Comparison of ENCODE assay signal across 9 cellular contexts in the genomic region with DNA sequence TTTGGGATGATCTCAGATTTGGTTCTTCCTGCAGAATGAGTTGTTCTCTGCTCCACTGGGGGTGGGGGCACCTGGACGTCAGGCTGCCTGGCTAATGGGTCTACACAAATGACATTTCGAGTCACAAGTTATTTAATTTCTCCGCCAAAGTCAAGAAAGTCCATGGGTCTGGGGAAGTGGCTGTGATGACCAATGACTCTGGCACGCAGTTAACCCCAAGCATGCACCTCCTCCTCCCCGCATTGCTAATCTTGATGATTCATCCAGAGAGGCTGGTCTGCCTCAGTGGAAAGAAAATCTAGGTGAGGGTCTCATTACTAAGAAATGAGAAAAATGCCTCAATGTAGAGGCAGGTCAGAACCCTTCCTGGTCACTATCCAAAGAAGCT.
A peak's percentile ranks its signal among the peaks of the same experiment; 100 is the strongest.
DNase-seq lines count a peak whose midpoint lies in the region; ATAC-seq and TF ChIP-seq lines count a peak whose summit lies in the region.
"Had no signal": no experiment of that assay in that cellular context is flagged by ENCODE, and none has a peak within 500 bp of the region (broad histone marks: within the 10 kb centered on the region; RNA-seq: fewer than 3 reads in every experiment).

No MANE protein-coding gene starts in this region.

- H3K27ac ChIP-seq in neural progenitor cell = no peak overlapping the region

- H3K27me3 ChIP-seq in MG63 (no peaks in the 10 kb centered on the region), neural progenitor cell (no peaks in the 10 kb centered on the region)
- H3K27me3 ChIP-seq: right lobe of liver had no signal

- H3K36me3 Mint-ChIP-seq in neural progenitor cell = peaks cover 3% of the 10 kb centered on the region

- H3K27me3 Mint-ChIP-seq in neural progenitor cell (ENCODE audit: insufficient read depth, low read depth) = peaks cover 5% of the 10 kb centered on the region

- no peak overlapping the region for H3K9ac ChIP-seq in neural progenitor cell

- H3K4me1 ChIP-seq in neural progenitor cell = peaks cover 9% of the 10 kb centered on the region
- H3K4me1 ChIP-seq: right lobe of liver had no signal

- H3K79me2 ChIP-seq in neural progenitor cell (ENCODE audit: low read depth) = peaks cover 6% of the 10 kb centered on the region

- no peak overlapping the region for H3K4me3 ChIP-seq in MG63
- no peak overlapping the region for H3K4me3 ChIP-seq in cardiac fibroblast (replicated peaks in 1 of 2; ENCODE audit: low read depth in 2 of 2, low read length in 2 of 2)
- H3K4me3 ChIP-seq in neural progenitor cell = no peak overlapping the region
- H3K4me3 ChIP-seq: right lobe of liver had no signal

- H3K9me3 ChIP-seq in MG63 (no peaks in the 10 kb centered on the region), neural progenitor cell (ENCODE audit: low read depth) (no peaks in the 10 kb centered on the region)
- H3K9me3 ChIP-seq: right lobe of liver had no signal

- DNase-seq in EH (ENCODE audit: low read depth) (peak; percentile 99), MG63 (peak; percentile 58), cardiac fibroblast (ENCODE audit: low read depth in 2 of 2) (peak; percentile 88 to 98), neural progenitor cell (ENCODE audit: low spot score) (no peak), NCI-H774 (lab: John Stamatoyannopoulos, UW) (no peak), NCI-H446 treated with DMSO at 0.1 percent for 48 hours (lab: John Stamatoyannopoulos, UW) (no peak)
- DNase-seq: right lobe of liver had no signal

- H4K20me1 ChIP-seq in neural progenitor cell (ENCODE audit: low read depth) = peaks cover 18% of the 10 kb centered on the region

- TF ChIP-seq CTCF in cardiac fibroblast (IDR thresholded peaks at IDR 0.05; ENCODE audit: low read depth, low read length) (no peak), neural progenitor cell (IDR thresholded peaks at IDR 0.05) (no peak)

- H3K36me3 ChIP-seq in MG63 (no peaks in the 10 kb centered on the region), neural progenitor cell (no peaks in the 10 kb centered on the region)
- H3K36me3 ChIP-seq: right lobe of liver had no signal

- no peak overlapping the region for H3K4me2 ChIP-seq in neural progenitor cell

- no peaks in the 10 kb centered on the region for H3K9me3 Mint-ChIP-seq in neural progenitor cell

- peak overlapping the region; percentile 26 for H3K27ac Mint-ChIP-seq in neural progenitor cell

- H3K4me3 Mint-ChIP-seq in neural progenitor cell = no peak overlapping the region

- peaks cover 18% of the 10 kb centered on the region for H3K4me1 Mint-ChIP-seq in neural progenitor cell

- ATAC-seq in HG03039 (IDR thresholded peaks at IDR 0.05; ENCODE audit: unreplicated experiment) (no peak), HG02588 (IDR thresholded peaks at IDR 0.05; ENCODE audit: unreplicated experiment) (no peak)

- H3F3A ChIP-seq in neural progenitor cell (ENCODE audit: low read depth) = peaks cover 5% of the 10 kb centered on the region

- no peak overlapping the region for H2AFZ ChIP-seq in neural progenitor cell (replicated peaks)

Comparison
In these comparisons a context has a peak if more than half of its experiments do, and no peak if none do; other contexts are left out.
1. DNase-seq: peak in EH (single experiment), MG63 (single experiment) and cardiac fibroblast (2 of 2); none in neural progenitor cell (single experiment), NCI-H774 (single experiment) and NCI-H446 treated with DMSO at 0.1 percent for 48 hours (single experiment).